Comparison of ENCODE assay signal across 4 cellular contexts in the genomic region with DNA sequence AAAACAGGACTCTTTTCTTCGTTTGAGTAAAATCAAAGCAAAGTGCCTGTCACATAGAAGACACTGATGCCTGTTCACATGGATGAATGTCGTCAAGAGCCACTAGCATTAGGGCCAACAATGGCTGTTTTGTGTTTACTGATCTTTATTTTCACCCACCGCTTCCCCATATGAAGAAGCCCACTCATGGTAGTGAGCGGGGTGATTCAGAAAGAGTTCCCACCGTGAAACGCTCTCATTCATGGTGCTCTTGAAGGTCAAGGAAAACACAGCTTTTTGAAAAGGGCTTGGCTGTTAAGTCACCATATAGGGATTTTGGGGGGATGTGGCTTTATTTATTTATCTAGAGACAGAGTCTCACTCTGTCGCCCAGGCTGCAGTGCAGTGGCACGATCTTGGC.
"Had no signal": no experiment of that assay in that cellular context is flagged by ENCODE, and none has a peak within 500 bp of the region (broad histone marks: within the 10 kb centered on the region; RNA-seq: fewer than 3 reads in every experiment).

No MANE protein-coding gene starts in this region.

- ATAC-seq: GM23338 had no signal

- DNase-seq: H9, HCEC 1CT, IMR-90 had no signal
